21 cellular contexts compared by ENCODE assay signal in genomic region chr14:36671149-36671548, GRCh38. TPM values are rescaled to one million over a fixed set of nuclear protein-coding genes. Genes with fewer than 3 reads are reported as not detected.
A peak's percentile ranks its signal among the peaks of the same experiment; 100 is the strongest.
DNase-seq lines count a peak whose midpoint lies in the region; ATAC-seq and TF ChIP-seq lines count a peak whose summit lies in the region.
"Had no signal": no experiment of that assay in that cellular context is flagged by ENCODE, and none has a peak within 500 bp of the region (broad histone marks: within the 10 kb centered on the region; RNA-seq: fewer than 3 reads in every experiment).

No MANE protein-coding gene starts in this region.

- peaks cover 71% of the 10 kb centered on the region for H3K27me3 Mint-ChIP-seq in WTC11 (ENCODE audit: low read depth)

- H3K4me1 Mint-ChIP-seq in WTC11 = peaks cover 17% of the 10 kb centered on the region

- no peak for TF ChIP-seq CTCF in WTC11 (IDR thresholded peaks at IDR 0.05)

- H3K36me3 Mint-ChIP-seq in WTC11 = no peaks in the 10 kb centered on the region
- H3K36me3 Mint-ChIP-seq: T-cell had no signal

- ATAC-seq in HG02571 (IDR thresholded peaks at IDR 0.05; ENCODE audit: unreplicated experiment) (no peak), WTC11 (no peak)
- ATAC-seq: T-cell had no signal

- H3K9me3 Mint-ChIP-seq in WTC11 = no peaks in the 10 kb centered on the region
- H3K9me3 Mint-ChIP-seq: CD4-positive, alpha-beta T cell; T-cell; T-helper 2 cell treated with Interferon-gamma antibody and Interleukin-4, amounts not matched to agents 5 μg/mL and 100 μg/mL, for 36 hours had no signal

- peak; percentile 28 for DNase-seq in NCI-H1092 treated with DMSO at 0.1 percent for 48 hours (lab: John Stamatoyannopoulos, UW)
- no peak for DNase-seq in NCI-H1092 (lab: John Stamatoyannopoulos, UW)
- peak; percentile 81 for DNase-seq in NCI-H187 treated with DMSO at 0.1 percent for 48 hours (lab: John Stamatoyannopoulos, UW)
- DNase-seq in NCI-H748 treated with DMSO at 0.1 percent for 48 hours (lab: John Stamatoyannopoulos, UW) = peak; percentile 88
- peak; percentile 33 for DNase-seq in fibroblast of peridontal ligament (ENCODE audit: extremely low read depth)
- DNase-seq in DMS 273 treated with DMSO at 0.1 percent for 48 hours (lab: John Stamatoyannopoulos, UW) = no peak
- DNase-seq in WTC11 (ENCODE audit: low spot score) = no peak
- DNase-seq: ACHN; CD4-positive, alpha-beta T cell; COR-L47; GDM1; GOT3; HCEC 1CT; Kasumi-1; NCI-H1694; NK-92 treated with Interleukin-12 subunit alpha and Interleukin-12 subunit beta, amount 100 ng/mL, for 24 hours; Peyer's patch; SJCRH30; T-cell had no signal

- H3K4me3 Mint-ChIP-seq in WTC11 = no peak overlapping the region
- H3K4me3 Mint-ChIP-seq: CD4-positive, alpha-beta T cell; T-cell; T-helper 2 cell treated with Interferon-gamma antibody and Interleukin-4, amounts not matched to agents 5 μg/mL and 100 μg/mL, for 36 hours had no signal

- POLR2A ChIA-PET in WTC11 (lab: Charles Lee) = no interaction called here

- H3K27ac Mint-ChIP-seq in WTC11 = no peak overlapping the region
- H3K27ac Mint-ChIP-seq: CD4-positive, alpha-beta T cell; T-cell; T-helper 2 cell treated with Interferon-gamma antibody and Interleukin-4, amounts not matched to agents 5 μg/mL and 100 μg/mL, for 36 hours had no signal

- CTCF ChIA-PET in WTC11 (lab: Charles Lee) = interaction anchor here (1.1 kb wide), 1 partner anchor 23 kb away, joined by 3 read pairs; no protein-coding TSS in a partner anchor

TF ChIP-seq in WTC11, 78 proteins besides CTCF, POLR2A, EP300 and RAD21:
- TF ChIP-seq ATF2 (CRISPR knock-in tag; IDR thresholded peaks at IDR 0.05; ENCODE audit: borderline replicate concordance, low read depth) = no peak
- no peak for TF ChIP-seq HMGA2 (CRISPR knock-in tag; IDR thresholded peaks at IDR 0.05)
- TF ChIP-seq USF2 (CRISPR knock-in tag; IDR thresholded peaks at IDR 0.05) = no peak
- TF ChIP-seq ZNF121 (CRISPR knock-in tag; IDR thresholded peaks at IDR 0.05) = no peak
- no peak for TF ChIP-seq ERG (CRISPR knock-in tag; IDR thresholded peaks at IDR 0.05)
- no peak for TF ChIP-seq ZSCAN18 (CRISPR knock-in tag; IDR thresholded peaks at IDR 0.05)
- no peak for TF ChIP-seq CREB1 (CRISPR knock-in tag; IDR thresholded peaks at IDR 0.05)
- TF ChIP-seq CREM (CRISPR knock-in tag; IDR thresholded peaks at IDR 0.05) = no peak
- no peak for TF ChIP-seq PRDM15 (CRISPR knock-in tag; IDR thresholded peaks at IDR 0.05)
- TF ChIP-seq ZNF232 (CRISPR knock-in tag; IDR thresholded peaks at IDR 0.05) = no peak
- TF ChIP-seq PRRX2 (CRISPR knock-in tag; IDR thresholded peaks at IDR 0.05) = no peak
- TF ChIP-seq ARID4B (CRISPR knock-in tag; IDR thresholded peaks at IDR 0.05; ENCODE audit: borderline replicate concordance) = no peak

RNA-seq across cellular contexts. Expression of gene PAX9, which starts 9.5 kb away (rescaled TPM):
- total RNA-seq in WTC11 (2021) = not detected in 3 replicates
- total RNA-seq: CD4-positive, alpha-beta T cell; Peyer's patch; SJCRH30 had no signal

Comparison
In these comparisons a context has a peak if more than half of its experiments do, and no peak if none do; other contexts are left out.
1. DNase-seq: peak in NCI-H1092 treated with DMSO at 0.1 percent for 48 hours (single experiment), NCI-H187 treated with DMSO at 0.1 percent for 48 hours (single experiment), NCI-H748 treated with DMSO at 0.1 percent for 48 hours (single experiment) and fibroblast of peridontal ligament (single experiment); none in NCI-H1092 (single experiment), DMS 273 treated with DMSO at 0.1 percent for 48 hours (single experiment) and WTC11 (single experiment).